In genomic region chr4:119725688-119726330, GRCh38 we compare ENCODE assay signal across 17 cellular contexts.
A peak's percentile ranks its signal among the peaks of the same experiment; 100 is the strongest.
DNase-seq lines count a peak whose midpoint lies in the region; ATAC-seq and TF ChIP-seq lines count a peak whose summit lies in the region.
"Had no signal": no experiment of that assay in that cellular context is flagged by ENCODE, and none has a peak within 500 bp of the region (broad histone marks: within the 10 kb centered on the region; RNA-seq: fewer than 3 reads in every experiment).

No MANE protein-coding gene starts in this region.

- TF ChIP-seq CTCF in AG04450 (IDR thresholded peaks at IDR 0.05; ENCODE audit: low read depth, low read length) = no peak
- no peak for TF ChIP-seq CTCF in WTC11 (IDR thresholded peaks at IDR 0.05)
- TF ChIP-seq CTCF in dorsolateral prefrontal cortex (IDR thresholded peaks at IDR 0.05 in 54 of 56, conservative IDR thresholded peaks at IDR 0.05 in 2 of 56; ENCODE audit: low read depth in 1 of 56, partially characterized antibody in 56 of 56) = no peak

- ATAC-seq in WTC11 (peak; percentile 94), GM21367 (IDR thresholded peaks at IDR 0.05; ENCODE audit: unreplicated experiment) (no peak), HG03045 (IDR thresholded peaks at IDR 0.05; ENCODE audit: unreplicated experiment) (no peak)
- no peak for ATAC-seq in activated CD8-positive, alpha-beta T cell treated with anti-CD3 and anti-CD28 coated beads, Interleukin-2, amount 10 ng/mL, durations not matched to agents 7 days and 5 days
- ATAC-seq: body of pancreas; naive thymus-derived CD8-positive, alpha-beta T cell had no signal

- no peaks in the 10 kb centered on the region for H3K27me3 ChIP-seq in AG04450 (ENCODE audit: control insufficient read depth, insufficient read depth, low read length)
- H3K27me3 ChIP-seq in mucosa of rectum (ENCODE audit: control insufficient read depth in 2 of 2, insufficient read depth in 2 of 2, low read length in 2 of 2) = no peaks in the 10 kb centered on the region
- no peaks in the 10 kb centered on the region for H3K27me3 ChIP-seq in dorsolateral prefrontal cortex
- H3K27me3 ChIP-seq: body of pancreas, suprapubic skin had no signal

- peak overlapping the region in 1 of 2 donors; percentile 44 for H3K9ac ChIP-seq in mucosa of rectum (ENCODE audit: low read depth in 1 of 2, low read length in 2 of 2)

- no peak overlapping the region for H3K4me3 ChIP-seq in AG04450 (ENCODE audit: low read depth, low read length)
- H3K4me3 ChIP-seq in mucosa of rectum (ENCODE audit: low read length in 2 of 2) = peak overlapping the region in 1 of 2 donors; percentile 27
- H3K4me3 ChIP-seq in dorsolateral prefrontal cortex = no peak overlapping the region
- H3K4me3 ChIP-seq: body of pancreas, suprapubic skin had no signal

- DNase-seq in AG04450 (ENCODE audit: low read depth, low spot score) (no peak), WTC11 (ENCODE audit: low spot score) (peak; percentile 16), fibroblast of gingiva (ENCODE audit: low read depth) (peak; percentile 26), dorsolateral prefrontal cortex (no peak)
- DNase-seq in activated CD8-positive, alpha-beta T cell treated with anti-CD3 and anti-CD28 coated beads, Interleukin-2, amount 10 ng/mL, durations not matched to agents 7 days and 5 days = no peak
- DNase-seq: activated effector memory CD4-positive, alpha-beta T cell treated with anti-CD3 and anti-CD28 coated beads, Interleukin-2, amount 50 U/mL, for 16 hours; body of pancreas; CD8-positive, alpha-beta memory T cell; effector memory CD4-positive, alpha-beta T cell; GDM1; naive thymus-derived CD8-positive, alpha-beta T cell; NCI-H187; NCI-H524 had no signal

- POLR2A ChIA-PET in AG04450 (lab: Yijun Ruan, JAX) (interaction anchor here (1.3 to 2.0 kb wide), 2 partner anchors 9 to 43 kb away, joined by 4 to 5 read pairs; no protein-coding TSS in a partner anchor), WTC11 (lab: Charles Lee) (no interaction called here)
- POLR2A ChIA-PET in activated CD8-positive, alpha-beta T cell treated with anti-CD3 and anti-CD28 coated beads, Interleukin-2, amount 10 ng/mL, durations not matched to agents 7 days and 5 days (lab: Charles Lee) = no interaction called here

- no peaks in the 10 kb centered on the region; the same call in 1 of the 2 replicates for H3K9me3 ChIP-seq in AG04450 (ENCODE audit: control insufficient read depth, insufficient read depth, low read length)
- no peaks in the 10 kb centered on the region for H3K9me3 ChIP-seq in mucosa of rectum (ENCODE audit: control insufficient read depth in 2 of 2, low read length in 2 of 2)
- H3K9me3 ChIP-seq: body of pancreas, suprapubic skin had no signal

- no peak overlapping the region for H3K27ac Mint-ChIP-seq in WTC11
- H3K27ac Mint-ChIP-seq in activated CD8-positive, alpha-beta T cell treated with anti-CD3 and anti-CD28 coated beads, Interleukin-2, amount 10 ng/mL, durations not matched to agents 7 days and 5 days = no peak overlapping the region
- H3K27ac Mint-ChIP-seq: naive thymus-derived CD8-positive, alpha-beta T cell had no signal

- CTCF ChIA-PET in AG04450 (lab: Charles Lee) = no interaction called here
- CTCF ChIA-PET in WTC11 (lab: Charles Lee) = interaction anchor here (1.8 kb wide), 1 partner anchor 97 kb away, joined by 9 read pairs; the partner anchor contains the start of gene PDE5A
- CTCF ChIA-PET in activated CD8-positive, alpha-beta T cell treated with anti-CD3 and anti-CD28 coated beads, Interleukin-2, amount 10 ng/mL, durations not matched to agents 7 days and 5 days (lab: Charles Lee) = no interaction called here

- intact Hi-C loops in dorsolateral prefrontal cortex (cut with DNase I) = no loop called here

- no peaks in the 10 kb centered on the region for H3K36me3 ChIP-seq in mucosa of rectum (ENCODE audit: control insufficient read depth in 2 of 2, insufficient read depth in 2 of 2, low read length in 2 of 2)
- H3K36me3 ChIP-seq: suprapubic skin had no signal

- peaks cover 19% of the 10 kb centered on the region for H3K9me3 Mint-ChIP-seq in WTC11
- no peaks in the 10 kb centered on the region for H3K9me3 Mint-ChIP-seq in activated CD8-positive, alpha-beta T cell treated with anti-CD3 and anti-CD28 coated beads, Interleukin-2, amount 10 ng/mL, durations not matched to agents 7 days and 5 days (ENCODE audit: insufficient read depth)

- H3K27me3 Mint-ChIP-seq in WTC11 (ENCODE audit: low read depth) = no peaks in the 10 kb centered on the region
- no peaks in the 10 kb centered on the region for H3K27me3 Mint-ChIP-seq in activated CD8-positive, alpha-beta T cell treated with anti-CD3 and anti-CD28 coated beads, Interleukin-2, amount 10 ng/mL, durations not matched to agents 7 days and 5 days (ENCODE audit: low read depth)
- H3K27me3 Mint-ChIP-seq: CD8-positive, alpha-beta memory T cell; naive thymus-derived CD8-positive, alpha-beta T cell had no signal

- H3K36me3 Mint-ChIP-seq in WTC11 = peaks cover 11% of the 10 kb centered on the region
- no peaks in the 10 kb centered on the region for H3K36me3 Mint-ChIP-seq in activated CD8-positive, alpha-beta T cell treated with anti-CD3 and anti-CD28 coated beads, Interleukin-2, amount 10 ng/mL, durations not matched to agents 7 days and 5 days (ENCODE audit: low read depth)
- H3K36me3 Mint-ChIP-seq: CD8-positive, alpha-beta memory T cell had no signal

- H3K27ac ChIP-seq in AG04450 (ENCODE audit: low read depth, low read length) = peak overlapping the region; percentile 47
- peak overlapping the region; percentile 66 to 90 for H3K27ac ChIP-seq in mucosa of rectum (ENCODE audit: low read depth in 2 of 2, low read length in 2 of 2)
- H3K27ac ChIP-seq in dorsolateral prefrontal cortex = no peak overlapping the region
- H3K27ac ChIP-seq: suprapubic skin had no signal

- peaks cover 26% of the 10 kb centered on the region for H3K4me1 Mint-ChIP-seq in WTC11
- no peaks in the 10 kb centered on the region for H3K4me1 Mint-ChIP-seq in activated CD8-positive, alpha-beta T cell treated with anti-CD3 and anti-CD28 coated beads, Interleukin-2, amount 10 ng/mL, durations not matched to agents 7 days and 5 days (ENCODE audit: low read depth)
- H3K4me1 Mint-ChIP-seq: CD8-positive, alpha-beta memory T cell; naive thymus-derived CD8-positive, alpha-beta T cell had no signal

- peaks cover 20 to 33% of the 10 kb centered on the region in 2 donors for H3K4me1 ChIP-seq in mucosa of rectum (ENCODE audit: control insufficient read depth in 2 of 2, insufficient read depth in 2 of 2, low read length in 2 of 2)
- H3K4me1 ChIP-seq: suprapubic skin had no signal

- H3K4me3 Mint-ChIP-seq in WTC11 = no peak overlapping the region
- H3K4me3 Mint-ChIP-seq in activated CD8-positive, alpha-beta T cell treated with anti-CD3 and anti-CD28 coated beads, Interleukin-2, amount 10 ng/mL, durations not matched to agents 7 days and 5 days = no peak overlapping the region
- H3K4me3 Mint-ChIP-seq: CD8-positive, alpha-beta memory T cell; naive thymus-derived CD8-positive, alpha-beta T cell had no signal

TF ChIP-seq in WTC11, 78 proteins besides CTCF, POLR2A, EP300 and RAD21:
- TF ChIP-seq ZNF263 (CRISPR knock-in tag; IDR thresholded peaks at IDR 0.05; ENCODE audit: low read depth) = no peak
- no peak for TF ChIP-seq ZNF317 (CRISPR knock-in tag; IDR thresholded peaks at IDR 0.05; ENCODE audit: borderline replicate concordance, low read depth)
- TF ChIP-seq KAT7 (CRISPR knock-in tag; IDR thresholded peaks at IDR 0.05; ENCODE audit: borderline replicate concordance) = no peak
- TF ChIP-seq NFE2L1 (CRISPR knock-in tag; IDR thresholded peaks at IDR 0.05) = no peak
- TF ChIP-seq ATF3 (CRISPR knock-in tag; conservative IDR thresholded peaks at IDR 0.05) = no peak
- no peak for TF ChIP-seq FOXJ3 (CRISPR knock-in tag; IDR thresholded peaks at IDR 0.05; ENCODE audit: borderline replicate concordance)
- no peak for TF ChIP-seq NFYB (CRISPR knock-in tag; conservative IDR thresholded peaks at IDR 0.05; ENCODE audit: low read depth)
- no peak for TF ChIP-seq ATF2 (CRISPR knock-in tag; IDR thresholded peaks at IDR 0.05; ENCODE audit: borderline replicate concordance, low read depth)
- no peak for TF ChIP-seq ZNF425 (CRISPR knock-in tag; conservative IDR thresholded peaks at IDR 0.05)

Comparison
In these comparisons a context has a peak if more than half of its experiments do, and no peak if none do; other contexts are left out.
1. DNase-seq: peak in WTC11 (single experiment) and fibroblast of gingiva (single experiment); none in AG04450 (single experiment), activated CD8-positive, alpha-beta T cell treated with anti-CD3 and anti-CD28 coated beads, Interleukin-2, amount 10 ng/mL, durations not matched to agents 7 days and 5 days (single experiment) and dorsolateral prefrontal cortex (0 of 10).
2. H3K27ac ChIP-seq: peak in AG04450 (single experiment) and mucosa of rectum (2 of 2); none in dorsolateral prefrontal cortex (0 of 59).